ENCODE assay signal across 9 cellular contexts in the genomic region with DNA sequence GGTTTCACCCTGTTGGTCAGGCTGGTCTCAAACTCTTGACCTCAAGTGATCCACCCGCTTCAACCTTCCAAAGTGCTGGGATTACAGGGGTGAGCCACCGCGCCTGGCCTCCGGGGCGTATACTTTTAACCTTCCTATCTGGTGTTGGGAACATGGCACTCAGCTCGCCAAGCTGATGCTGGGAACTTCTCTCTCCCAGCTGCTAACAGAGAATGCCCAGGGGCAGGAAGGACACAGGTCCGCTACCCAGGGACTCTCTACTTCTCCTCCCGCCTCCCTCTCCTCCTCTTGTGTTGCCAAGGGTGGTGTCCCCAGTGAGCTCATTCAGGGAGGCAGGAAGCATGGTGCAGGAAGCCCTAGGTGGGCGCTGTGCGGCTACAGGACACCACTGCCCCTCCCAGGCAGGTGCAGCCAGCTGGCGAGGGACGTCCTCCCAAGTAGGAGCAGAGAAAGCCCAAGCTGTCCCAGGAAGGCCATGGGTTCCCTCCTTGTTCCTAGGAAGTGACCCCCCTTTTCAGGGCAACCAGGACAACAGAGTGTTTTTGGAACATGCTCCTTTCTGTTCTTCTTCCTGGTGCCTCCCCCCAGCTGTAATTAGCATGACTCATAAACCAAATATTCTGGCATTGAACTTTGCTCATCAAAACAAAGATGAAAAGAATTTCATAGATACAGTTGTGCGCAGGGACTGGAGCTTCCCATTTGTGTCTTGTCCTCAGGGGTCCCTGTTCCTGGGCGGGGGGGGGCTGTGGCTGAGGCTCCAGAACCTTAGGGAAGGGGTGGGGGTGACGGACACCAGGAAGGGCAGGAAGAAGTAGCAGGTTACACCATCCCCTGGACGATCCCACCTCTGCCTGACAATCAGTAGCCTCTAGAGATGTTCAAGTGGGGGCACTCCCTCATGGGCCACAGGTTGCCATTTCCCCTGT. TPM values are rescaled to one million over a fixed set of nuclear protein-coding genes. Genes with fewer than 3 reads are reported as not detected.
DNase-seq lines count a peak whose midpoint lies in the region; ATAC-seq and TF ChIP-seq lines count a peak whose summit lies in the region.
"Had no signal": no experiment of that assay in that cellular context is flagged by ENCODE, and none has a peak within 500 bp of the region (broad histone marks: within the 10 kb centered on the region; RNA-seq: fewer than 3 reads in every experiment).

No MANE protein-coding gene starts in this region.

- H3K4me1 ChIP-seq in PC-9 (replicated peaks; ENCODE audit: insufficient read depth) = peaks cover 37% of the 10 kb centered on the region

- ATAC-seq in HG02759 (IDR thresholded peaks at IDR 0.05; ENCODE audit: unreplicated experiment) = no peak
- ATAC-seq in HG02981 (IDR thresholded peaks at IDR 0.05; ENCODE audit: unreplicated experiment) = no peak
- no peak for ATAC-seq in HG03342 (IDR thresholded peaks at IDR 0.05; ENCODE audit: unreplicated experiment)
- ATAC-seq: naive thymus-derived CD8-positive, alpha-beta T cell had no signal

- peak overlapping the region; percentile 64 for H3K27ac ChIP-seq in PC-9

- peak overlapping the region; percentile 39; the same call in 1 of the 2 replicates for H3K4me3 ChIP-seq in PC-9
- H3K4me3 ChIP-seq in fibroblast of mammary gland (ENCODE audit: control insufficient read depth, low read depth, low read length) = no peak overlapping the region

- no peaks in the 10 kb centered on the region for H3K27me3 ChIP-seq in PC-9 (ENCODE audit: insufficient read depth, low read depth)

- H3K9me3 ChIP-seq in PC-9 (ENCODE audit: insufficient read depth, low read depth) = no peaks in the 10 kb centered on the region

- POLR2A ChIA-PET in PC-9 (lab: Charles Lee; ENCODE audit: unreplicated experiment) = interaction anchor here (0.5 to 1.1 kb wide), 6 partner anchors 10 to 898 kb away, joined by 3 to 15 read pairs (median 3); a partner anchor contains a TSS

- CTCF ChIA-PET in PC-9 (lab: Charles Lee) = interaction anchor here (0.6 to 1.8 kb wide), 8 partner anchors 9 to 126 kb away, joined by 3 to 19 read pairs (median 6); no protein-coding TSS in a partner anchor

- no peak overlapping the region for H2AFZ ChIP-seq in PC-9

- H3K9me2 ChIP-seq in PC-9 (ENCODE audit: insufficient read depth) = no peaks in the 10 kb centered on the region

- peak; percentile 42 for DNase-seq in D341Med (ENCODE audit: low spot score)
- DNase-seq in PC-9 = peak; percentile 66 to 73
- peak; percentile 81 for DNase-seq in fibroblast of mammary gland (ENCODE audit: low read depth)
- DNase-seq in posterior vena cava (ENCODE audit: low spot score) = peak; percentile 85
- DNase-seq in stimulated activated CD4-positive, alpha-beta T cell treated with anti-CD3 and anti-CD28 coated beads, Interleukin-2, amount 100 ng/mL, for 48 hours = no peak

- peak overlapping the region; percentile 88 for H3K4me2 ChIP-seq in PC-9

- BruUV-seq in PC-9 (replicated peaks; lab: Mats Ljungman, UMichigan) = no TSS peak

- no peaks in the 10 kb centered on the region for H3K79me2 ChIP-seq in PC-9 (ENCODE audit: low read depth)

- H3F3A ChIP-seq in PC-9 (ENCODE audit: insufficient read depth, low read depth) = 0 out of 2 replicates have a peak, but pooled peaks cover 6% of the 10 kb centered on the region

- no peaks in the 10 kb centered on the region for H4K20me1 ChIP-seq in PC-9 (ENCODE audit: insufficient read depth)

- intact Hi-C loops in PC-9 (cut with micrococcal nuclease; ENCODE audit: unreplicated experiment) = loop anchor here (2.0 kb wide), 1 partner anchor 22 kb away; no protein-coding TSS in a partner anchor
- intact Hi-C loops in posterior vena cava (cut with DNase I) = no loop called here

- no peaks in the 10 kb centered on the region for H3K36me3 ChIP-seq in PC-9 (ENCODE audit: low read depth)

- TF ChIP-seq CTCF in PC-9 (conservative IDR thresholded peaks at IDR 0.05) = no peak
- no peak for TF ChIP-seq CTCF in fibroblast of mammary gland (conservative IDR thresholded peaks at IDR 0.05; ENCODE audit: control insufficient read depth, insufficient read depth, low read depth, low read length)

RNA-seq across cellular contexts. Expression of a gene that starts 2.6 kb away (rescaled TPM):
- total RNA-seq in PC-9 (2021) (3.4 and 3.9 TPM in 2 replicates), posterior vena cava (100 to 1,000 TPM; 172 to 261 TPM)
- total RNA-seq: naive thymus-derived CD8-positive, alpha-beta T cell had no signal

RNA-seq across cellular contexts. Expression of a gene that starts 17.0 kb away (rescaled TPM):
- total RNA-seq in PC-9 (2021) (116 and 183 TPM in 2 replicates), posterior vena cava (10 to 100 TPM; 29.5 to 34.7 TPM)

RNA-seq across cellular contexts. Expression of a gene that starts 46.9 kb away (rescaled TPM):
- total RNA-seq in PC-9 (2021) (507 and 685 TPM in 2 replicates), posterior vena cava (100 to 1,000 TPM; 103 to 163 TPM)

RNA-seq across cellular contexts. Expression of a gene that starts 48.0 kb away (rescaled TPM):
- total RNA-seq in PC-9 (2021) (15.7 and 19.5 TPM in 2 replicates), posterior vena cava (10 to 100 TPM; 18.2 to 29.7 TPM)

Comparison
In these comparisons a context has a peak if more than half of its experiments do, and no peak if none do; other contexts are left out.
1. DNase-seq: peak in D341Med (single experiment), PC-9 (2 of 2), fibroblast of mammary gland (single experiment) and posterior vena cava (single experiment); none in stimulated activated CD4-positive, alpha-beta T cell treated with anti-CD3 and anti-CD28 coated beads, Interleukin-2, amount 100 ng/mL, for 48 hours (0 of 2).
2. RNA of a gene that starts 2.6 kb away (total RNA-seq): 172 to 261 TPM in posterior vena cava; 3.4 to 3.9 TPM in PC-9; every median in the first group is over 10 times any median in the second.